In the genomic region with DNA sequence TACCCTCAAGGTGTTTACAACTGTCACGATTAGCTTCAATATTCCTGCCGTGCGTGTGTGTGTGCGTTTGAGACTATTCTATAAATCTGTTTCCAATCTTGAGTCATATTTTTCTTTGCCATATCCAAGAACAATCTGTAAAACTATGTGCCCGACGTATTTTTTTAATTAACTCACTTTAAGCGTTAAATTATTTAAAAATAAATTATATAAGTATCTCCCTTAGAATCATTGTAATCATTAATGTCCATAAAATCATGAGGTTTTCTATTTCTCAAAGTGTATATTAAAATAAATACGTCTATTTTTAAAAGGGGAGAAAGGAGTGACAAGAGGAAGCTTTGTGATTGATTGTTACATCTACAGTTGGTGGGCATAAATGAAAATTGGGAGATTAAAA, we compare ENCODE assay signal across 1 cellular context.
TF ChIP-seq lines count a peak whose summit lies in the region.

No MANE protein-coding gene starts in this region.

TF ChIP-seq in K562, 482 proteins besides CTCF, POLR2A, EP300 and RAD21 (continued from another document and continues in another):
- TF ChIP-seq HDGF (IDR thresholded peaks at IDR 0.05) (no peak), CBX5 (IDR thresholded peaks at IDR 0.05; ENCODE audit: borderline replicate concordance, low read depth) (no peak), ETS1 (conservative IDR thresholded peaks at IDR 0.05; ENCODE audit: control insufficient read depth, low read depth, low read length) (no peak), THRAP3 (IDR thresholded peaks at IDR 0.05; ENCODE audit: borderline replicate concordance) (no peak), MED1 (CRISPR knock-in tag; IDR thresholded peaks at IDR 0.05; ENCODE audit: borderline replicate concordance) (no peak), ASH1L (IDR thresholded peaks at IDR 0.05; ENCODE audit: borderline replicate concordance, low read depth, partially characterized antibody) (no peak), ARHGAP35 (IDR thresholded peaks at IDR 0.05; ENCODE audit: partially characterized antibody) (no peak), ZNF449 (CRISPR knock-in tag; IDR thresholded peaks at IDR 0.05) (peak; percentile 58; the same call in 1 of the 2 replicates), BACH1 (tag; IDR thresholded peaks at IDR 0.05) (no peak), MEIS2 (IDR thresholded peaks at IDR 0.05; ENCODE audit: partially characterized antibody) (no peak), SMAD4 (CRISPR knock-in tag; conservative IDR thresholded peaks at IDR 0.05) (no peak), ZKSCAN8 (CRISPR knock-in tag; IDR thresholded peaks at IDR 0.05) (no peak), ZNF57 (CRISPR knock-in tag; IDR thresholded peaks at IDR 0.05) (no peak), U2AF1 (optimal IDR thresholded peaks at IDR 0.05; ENCODE audit: low read depth, low read length) (no peak), NCOR1 (IDR thresholded peaks at IDR 0.05) (no peak), GABPB1 (CRISPR knock-in tag; IDR thresholded peaks at IDR 0.05) (no peak), XRCC4 (IDR thresholded peaks at IDR 0.05; ENCODE audit: extremely low read depth, insufficient read depth, insufficient read length) (no peak), ZNF408 (CRISPR knock-in tag; IDR thresholded peaks at IDR 0.05; ENCODE audit: low read depth) (0 out of 2 replicates have a peak, but pooled peaks have one; percentile 66), ZBTB40 (IDR thresholded peaks at IDR 0.05) (no peak), ZBTB40 (CRISPR knock-in tag; IDR thresholded peaks at IDR 0.05) (no peak), ZNF79 (CRISPR knock-in tag; IDR thresholded peaks at IDR 0.05; ENCODE audit: low read depth) (0 out of 2 replicates have a peak, but pooled peaks have one; percentile 18), BCOR (IDR thresholded peaks at IDR 0.05) (no peak), PHTF2 (CRISPR knock-in tag; IDR thresholded peaks at IDR 0.05) (0 out of 2 replicates have a peak, but pooled peaks have one; percentile 34), WHSC1 (IDR thresholded peaks at IDR 0.05; ENCODE audit: low read length) (no peak), SIX5 (IDR thresholded peaks at IDR 0.05; ENCODE audit: borderline replicate concordance in 1 of 2, insufficient read depth in 1 of 2, low read depth in 1 of 2, low read length in 2 of 2) (no peak), ZBTB7A (IDR thresholded peaks at IDR 0.05; ENCODE audit: borderline replicate concordance, control insufficient read depth, low read depth, low read length) (no peak), RB1 (IDR thresholded peaks at IDR 0.05; ENCODE audit: low read depth) (no peak)
- TF ChIP-seq, protein P1, sequence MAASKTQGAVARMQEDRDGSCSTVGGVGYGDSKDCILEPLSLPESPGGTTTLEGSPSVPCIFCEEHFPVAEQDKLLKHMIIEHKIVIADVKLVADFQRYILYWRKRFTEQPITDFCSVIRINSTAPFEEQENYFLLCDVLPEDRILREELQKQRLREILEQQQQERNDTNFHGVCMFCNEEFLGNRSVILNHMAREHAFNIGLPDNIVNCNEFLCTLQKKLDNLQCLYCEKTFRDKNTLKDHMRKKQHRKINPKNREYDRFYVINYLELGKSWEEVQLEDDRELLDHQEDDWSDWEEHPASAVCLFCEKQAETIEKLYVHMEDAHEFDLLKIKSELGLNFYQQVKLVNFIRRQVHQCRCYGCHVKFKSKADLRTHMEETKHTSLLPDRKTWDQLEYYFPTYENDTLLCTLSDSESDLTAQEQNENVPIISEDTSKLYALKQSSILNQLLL (CRISPR knock-in tag; IDR thresholded peaks at IDR 0.05; ENCODE audit: borderline replicate concordance) = peak; percentile 88
- TF ChIP-seq, protein P2, sequence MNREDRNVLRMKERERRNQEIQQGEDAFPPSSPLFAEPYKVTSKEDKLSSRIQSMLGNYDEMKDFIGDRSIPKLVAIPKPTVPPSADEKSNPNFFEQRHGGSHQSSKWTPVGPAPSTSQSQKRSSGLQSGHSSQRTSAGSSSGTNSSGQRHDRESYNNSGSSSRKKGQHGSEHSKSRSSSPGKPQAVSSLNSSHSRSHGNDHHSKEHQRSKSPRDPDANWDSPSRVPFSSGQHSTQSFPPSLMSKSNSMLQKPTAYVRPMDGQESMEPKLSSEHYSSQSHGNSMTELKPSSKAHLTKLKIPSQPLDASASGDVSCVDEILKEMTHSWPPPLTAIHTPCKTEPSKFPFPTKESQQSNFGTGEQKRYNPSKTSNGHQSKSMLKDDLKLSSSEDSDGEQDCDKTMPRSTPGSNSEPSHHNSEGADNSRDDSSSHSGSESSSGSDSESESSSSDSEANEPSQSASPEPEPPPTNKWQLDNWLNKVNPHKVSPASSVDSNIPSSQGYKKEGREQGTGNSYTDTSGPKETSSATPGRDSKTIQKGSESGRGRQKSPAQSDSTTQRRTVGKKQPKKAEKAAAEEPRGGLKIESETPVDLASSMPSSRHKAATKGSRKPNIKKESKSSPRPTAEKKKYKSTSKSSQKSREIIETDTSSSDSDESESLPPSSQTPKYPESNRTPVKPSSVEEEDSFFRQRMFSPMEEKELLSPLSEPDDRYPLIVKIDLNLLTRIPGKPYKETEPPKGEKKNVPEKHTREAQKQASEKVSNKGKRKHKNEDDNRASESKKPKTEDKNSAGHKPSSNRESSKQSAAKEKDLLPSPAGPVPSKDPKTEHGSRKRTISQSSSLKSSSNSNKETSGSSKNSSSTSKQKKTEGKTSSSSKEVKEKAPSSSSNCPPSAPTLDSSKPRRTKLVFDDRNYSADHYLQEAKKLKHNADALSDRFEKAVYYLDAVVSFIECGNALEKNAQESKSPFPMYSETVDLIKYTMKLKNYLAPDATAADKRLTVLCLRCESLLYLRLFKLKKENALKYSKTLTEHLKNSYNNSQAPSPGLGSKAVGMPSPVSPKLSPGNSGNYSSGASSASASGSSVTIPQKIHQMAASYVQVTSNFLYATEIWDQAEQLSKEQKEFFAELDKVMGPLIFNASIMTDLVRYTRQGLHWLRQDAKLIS (CRISPR knock-in tag; IDR thresholded peaks at IDR 0.05) = no peak
- TF ChIP-seq, protein P3, sequence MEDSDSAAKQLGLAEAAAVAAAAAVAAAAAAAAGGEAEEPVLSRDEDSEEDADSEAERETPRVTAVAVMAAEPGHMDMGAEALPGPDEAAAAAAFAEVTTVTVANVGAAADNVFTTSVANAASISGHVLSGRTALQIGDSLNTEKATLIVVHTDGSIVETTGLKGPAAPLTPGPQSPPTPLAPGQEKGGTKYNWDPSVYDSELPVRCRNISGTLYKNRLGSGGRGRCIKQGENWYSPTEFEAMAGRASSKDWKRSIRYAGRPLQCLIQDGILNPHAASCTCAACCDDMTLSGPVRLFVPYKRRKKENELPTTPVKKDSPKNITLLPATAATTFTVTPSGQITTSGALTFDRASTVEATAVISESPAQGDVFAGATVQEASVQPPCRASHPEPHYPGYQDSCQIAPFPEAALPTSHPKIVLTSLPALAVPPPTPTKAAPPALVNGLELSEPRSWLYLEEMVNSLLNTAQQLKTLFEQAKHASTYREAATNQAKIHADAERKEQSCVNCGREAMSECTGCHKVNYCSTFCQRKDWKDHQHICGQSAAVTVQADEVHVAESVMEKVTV (CRISPR knock-in tag; IDR thresholded peaks at IDR 0.05) = no peak
- TF ChIP-seq, protein P4, sequence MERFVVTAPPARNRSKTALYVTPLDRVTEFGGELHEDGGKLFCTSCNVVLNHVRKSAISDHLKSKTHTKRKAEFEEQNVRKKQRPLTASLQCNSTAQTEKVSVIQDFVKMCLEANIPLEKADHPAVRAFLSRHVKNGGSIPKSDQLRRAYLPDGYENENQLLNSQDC (CRISPR knock-in tag; IDR thresholded peaks at IDR 0.05) = no peak
